Comparison of ENCODE assay signal across 26 cellular contexts in genomic region chr1:3135073-3135745, GRCh38.
A peak's percentile ranks its signal among the peaks of the same experiment; 100 is the strongest.
DNase-seq lines count a peak whose midpoint lies in the region; ATAC-seq and TF ChIP-seq lines count a peak whose summit lies in the region.
"Had no signal": no experiment of that assay in that cellular context is flagged by ENCODE, and none has a peak within 500 bp of the region (broad histone marks: within the 10 kb centered on the region; RNA-seq: fewer than 3 reads in every experiment).

No MANE protein-coding gene starts in this region.

- no peaks in the 10 kb centered on the region for H3K4me1 ChIP-seq in GM23338 (ENCODE audit: insufficient read depth)
- peaks cover 52 to 85% of the 10 kb centered on the region in 2 donors for H3K4me1 ChIP-seq in thoracic aorta (ENCODE audit: control insufficient read depth in 1 of 2, low read depth in 2 of 2)
- no peaks in the 10 kb centered on the region for H3K4me1 ChIP-seq in uterus
- peaks cover 3 to 14% of the 10 kb centered on the region in 2 donors for H3K4me1 ChIP-seq in aorta (ENCODE audit: control insufficient read depth in 1 of 2, insufficient read depth in 2 of 2, low read length in 2 of 2)
- H3K4me1 ChIP-seq: colonic mucosa, HAP-1 had no signal

- no peaks in the 10 kb centered on the region for H3K27me3 ChIP-seq in GM23338 (ENCODE audit: insufficient read depth)
- peaks cover 2% of the 10 kb centered on the region for H3K27me3 ChIP-seq in layer of hippocampus (ENCODE audit: control insufficient read depth, insufficient read depth, low read length)
- H3K27me3 ChIP-seq in thoracic aorta (replicated peaks; ENCODE audit: insufficient read depth), result no peaks in the 10 kb centered on the region
- H3K27me3 ChIP-seq in uterus, result no peaks in the 10 kb centered on the region
- H3K27me3 ChIP-seq in aorta (ENCODE audit: control insufficient read depth in 1 of 2, insufficient read depth in 2 of 2, low read length in 1 of 2), result no peaks in the 10 kb centered on the region
- H3K27me3 ChIP-seq: colonic mucosa had no signal

- H3K4me3 ChIP-seq in GM23338, result no peak overlapping the region
- H3K4me3 ChIP-seq in thoracic aorta, result peak overlapping the region; percentile 50
- H3K4me3 ChIP-seq in uterus, result no peak overlapping the region
- no peak overlapping the region for H3K4me3 ChIP-seq in aorta (ENCODE audit: low read length in 2 of 2)
- H3K4me3 ChIP-seq: BLaER1, colonic mucosa, esophagus squamous epithelium, HAP-1 had no signal

- no peak overlapping the region for H3K4me3 Mint-ChIP-seq in GM23338
- H3K4me3 Mint-ChIP-seq: activated naive CD4-positive, alpha-beta T cell treated with anti-CD3 and anti-CD28 coated beads for 36 hours; activated T-helper 1 cell treated with anti-CD3 and anti-CD28 coated beads, Interleukin-12 subunit alpha, Interleukin-12 subunit beta, Interleukin-2, Interleukin-4 antibody, amounts not matched to agents 30 ng/mL and 10 ng/mL and 1 ng/mL, durations not matched to agents 14 hours and 24 hours and 36 hours; IgD-negative memory B cell; WTC11 had no signal

- H3K9me2 ChIP-seq in GM23338 (ENCODE audit: insufficient read depth), result no peaks in the 10 kb centered on the region

- no peaks in the 10 kb centered on the region for H3K79me2 ChIP-seq in GM23338 (replicated peaks; ENCODE audit: insufficient read depth)

- ATAC-seq in GM23338 (peak; percentile 41), thoracic aorta (ENCODE audit: insufficient number of reproducible peaks, low FRiP score, low read depth) (no peak), aorta (ENCODE audit: low FRiP score) (no peak)
- ATAC-seq: left cardiac atrium; stimulated activated naive CD8-positive, alpha-beta T cell treated with anti-CD3 and anti-CD28 coated beads, Interleukin-15, Interleukin-2, amounts not matched to agents 100 U/mL and 50 U/mL, for 24 hours; WTC11 had no signal

- TF ChIP-seq POLR2A in uterus (IDR thresholded peaks at IDR 0.05), result no peak

- H3F3A ChIP-seq in GM23338 (replicated peaks; ENCODE audit: low read depth), result no peaks in the 10 kb centered on the region

- DNase-seq in GM23338 (ENCODE audit: low spot score), result no peak
- peak; percentile 73 for DNase-seq in NCI-H69 (lab: John Stamatoyannopoulos, UW)
- DNase-seq in thoracic aorta (ENCODE audit: low spot score), result no peak
- no peak for DNase-seq in SIG-M5 treated with dmso at 0.1 percent for 504 hours (lab: John Stamatoyannopoulos, UW; ENCODE audit: unreplicated experiment)
- DNase-seq in uterus, result no peak
- no peak for DNase-seq in aorta
- DNase-seq: activated CD4-positive, alpha-beta T cell treated with anti-CD3 and anti-CD28 coated beads, Interleukin-2, amount 50 U/mL, for 1 hour; activated naive CD4-positive, alpha-beta T cell treated with anti-CD3 and anti-CD28 coated beads for 36 hours; colonic mucosa; DMS53; esophagus squamous epithelium; foreskin melanocyte; GDM1; left cardiac atrium; NCI-H2081; NCI-H510A; nucleus accumbens; stimulated activated naive CD8-positive, alpha-beta T cell treated with anti-CD3 and anti-CD28 coated beads, Interleukin-15, Interleukin-2, amounts not matched to agents 100 U/mL and 50 U/mL, for 24 hours; SW 1271; T1000 had no signal

- H3K27ac Mint-ChIP-seq in GM23338, result no peak overlapping the region
- H3K27ac Mint-ChIP-seq: activated naive CD4-positive, alpha-beta T cell treated with anti-CD3 and anti-CD28 coated beads for 36 hours; activated T-helper 1 cell treated with anti-CD3 and anti-CD28 coated beads, Interleukin-12 subunit alpha, Interleukin-12 subunit beta, Interleukin-2, Interleukin-4 antibody, amounts not matched to agents 30 ng/mL and 10 ng/mL and 1 ng/mL, durations not matched to agents 14 hours and 24 hours and 36 hours; IgD-negative memory B cell; WTC11 had no signal

- H3K36me3 Mint-ChIP-seq in GM23338 (ENCODE audit: low read depth), result no peaks in the 10 kb centered on the region
- H3K36me3 Mint-ChIP-seq: IgD-negative memory B cell, WTC11 had no signal

- H3K36me3 ChIP-seq in GM23338 (ENCODE audit: insufficient read depth) (no peaks in the 10 kb centered on the region), thoracic aorta (no peaks in the 10 kb centered on the region), uterus (no peaks in the 10 kb centered on the region), aorta (ENCODE audit: control insufficient read depth in 1 of 2, insufficient read depth in 2 of 2, low read length in 1 of 2) (no peaks in the 10 kb centered on the region)
- H3K36me3 ChIP-seq: BLaER1, colonic mucosa, esophagus squamous epithelium, HAP-1 had no signal

- no peaks in the 10 kb centered on the region for H4K20me1 ChIP-seq in GM23338 (replicated peaks; ENCODE audit: insufficient read depth)
- H4K20me1 ChIP-seq: BLaER1 had no signal

- TF ChIP-seq CTCF in GM23338 (conservative IDR thresholded peaks at IDR 0.05; ENCODE audit: low read depth in 2 of 2), result no peak
- TF ChIP-seq CTCF in thoracic aorta (IDR thresholded peaks at IDR 0.05), result no peak
- no peak for TF ChIP-seq CTCF in uterus (IDR thresholded peaks at IDR 0.05)

- H3K27ac ChIP-seq in GM23338 (ENCODE audit: low read depth) (no peak overlapping the region), layer of hippocampus (ENCODE audit: low read depth, low read length) (peak overlapping the region; percentile 62), thoracic aorta (peak overlapping the region; percentile 95 to 97), uterus (no peak overlapping the region), aorta (ENCODE audit: low read depth in 1 of 2, low read length in 2 of 2) (peak overlapping the region in 1 of 2 donors; percentile 39)
- H3K27ac ChIP-seq: BLaER1, colonic mucosa, esophagus squamous epithelium had no signal

- H3K9me3 Mint-ChIP-seq in GM23338, result no peaks in the 10 kb centered on the region
- H3K9me3 Mint-ChIP-seq: activated naive CD4-positive, alpha-beta T cell treated with anti-CD3 and anti-CD28 coated beads for 36 hours; activated T-helper 1 cell treated with anti-CD3 and anti-CD28 coated beads, Interleukin-12 subunit alpha, Interleukin-12 subunit beta, Interleukin-2, Interleukin-4 antibody, amounts not matched to agents 30 ng/mL and 10 ng/mL and 1 ng/mL, durations not matched to agents 14 hours and 24 hours and 36 hours; WTC11 had no signal

- H3K9me3 ChIP-seq in thoracic aorta, result no peaks in the 10 kb centered on the region
- no peaks in the 10 kb centered on the region for H3K9me3 ChIP-seq in uterus
- H3K9me3 ChIP-seq in aorta (ENCODE audit: control insufficient read depth, low read length), result no peaks in the 10 kb centered on the region
- H3K9me3 ChIP-seq: BLaER1, colonic mucosa, esophagus squamous epithelium, HAP-1 had no signal

- WGBS in aorta, 2 donors, result 19 to 28% methylated on average over 32 of the region's 32 CpGs

- no peaks in the 10 kb centered on the region; the same call in 2 of the 3 replicates for H3K4me1 Mint-ChIP-seq in GM23338
- H3K4me1 Mint-ChIP-seq: IgD-negative memory B cell, WTC11 had no signal

- no peak overlapping the region for H3K4me2 ChIP-seq in GM23338

- H3K27me3 Mint-ChIP-seq in GM23338 (ENCODE audit: insufficient read depth, low read depth, poor library complexity), result peaks cover 10% of the 10 kb centered on the region

- intact Hi-C loops in uterus (cut with DNase I; ENCODE audit: low total_unique reads), result no loop called here
- intact Hi-C loops in aorta (cut with DNase I), result no loop called here

- 0 out of 2 replicates have a peak overlapping the region, but pooled peaks have one; percentile 47 for H2AFZ ChIP-seq in GM23338

TF ChIP-seq in GM23338, 12 proteins besides CTCF, POLR2A, EP300 and RAD21 (continues in another document):
- TF ChIP-seq EZH2 (IDR thresholded peaks at IDR 0.05; ENCODE audit: low read depth, unreplicated experiment), result no peak
- no peak for TF ChIP-seq ZNF331 (CRISPR knock-in tag; IDR thresholded peaks at IDR 0.05; ENCODE audit: low read depth)
- no peak for TF ChIP-seq STAT1 (IDR thresholded peaks at IDR 0.05; ENCODE audit: unreplicated experiment)
- TF ChIP-seq NANOG (IDR thresholded peaks at IDR 0.05; ENCODE audit: borderline replicate concordance), result no peak
- TF ChIP-seq REST (IDR thresholded peaks at IDR 0.05; ENCODE audit: unreplicated experiment), result no peak

Comparison
In these comparisons a context has a peak if more than half of its experiments do, and no peak if none do; other contexts are left out.
1. H3K27ac ChIP-seq: peak in layer of hippocampus (single experiment) and thoracic aorta (2 of 2); none in GM23338 (single experiment) and uterus (0 of 2).